In the genomic region with DNA sequence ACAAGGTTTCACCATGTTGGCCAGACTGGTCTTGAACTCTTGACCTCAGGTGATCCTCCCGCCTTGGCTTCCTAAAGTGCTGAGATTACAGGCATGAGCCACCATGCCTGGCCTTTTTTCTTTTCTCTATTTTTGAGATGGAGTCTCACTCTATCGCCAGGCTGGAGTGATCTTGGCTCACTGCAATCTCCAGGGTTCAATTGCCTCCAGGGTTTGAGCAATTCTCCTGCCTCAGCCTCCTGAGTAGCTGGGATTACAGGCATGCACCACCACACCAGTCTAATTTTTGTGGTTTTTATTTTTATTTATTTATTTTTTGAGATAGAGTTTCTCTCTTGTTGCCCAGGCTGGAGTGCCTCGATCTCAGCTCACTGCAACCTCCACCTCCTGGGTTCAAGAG, we compare ENCODE assay signal across 1 cellular context. TPM values are rescaled to one million over a fixed set of nuclear protein-coding genes. Genes with fewer than 3 reads are reported as not detected.
"Had no signal": no experiment of that assay in that cellular context is flagged by ENCODE, and none has a peak within 500 bp of the region (broad histone marks: within the 10 kb centered on the region; RNA-seq: fewer than 3 reads in every experiment).

No MANE protein-coding gene starts in this region.

RNA-seq across cellular contexts. Expression of a gene that starts 28.3 kb away (rescaled TPM):
- polyA plus RNA-seq: SK-N-SH had no signal
